1 cellular context compared by ENCODE assay signal in genomic region chr14:24146622-24146977, GRCh38.
TF ChIP-seq lines count a peak whose summit lies in the region.

No MANE protein-coding gene starts in this region.

TF ChIP-seq in HepG2, 621 proteins besides CTCF, POLR2A, EP300 and RAD21 (continued from another document and continues in another):
- TF ChIP-seq CSRNP2 (CRISPR knock-in tag; conservative IDR thresholded peaks at IDR 0.05; ENCODE audit: low read depth) (no peak), ETV6 (CRISPR knock-in tag; conservative IDR thresholded peaks at IDR 0.05) (no peak), ZNF121 (CRISPR knock-in tag; IDR thresholded peaks at IDR 0.05) (no peak), RFX1 (IDR thresholded peaks at IDR 0.05) (no peak), GTF2F1 (IDR thresholded peaks at IDR 0.05; ENCODE audit: low read length) (0 out of 2 replicates have a peak, but pooled peaks have one; percentile 42), ZBTB33 (CRISPR knock-in tag; IDR thresholded peaks at IDR 0.05) (peak; percentile 25; the same call in 1 of the 2 replicates), GPBP1L1 (CRISPR knock-in tag; IDR thresholded peaks at IDR 0.05) (no peak), ZNF354B (CRISPR knock-in tag; IDR thresholded peaks at IDR 0.05) (no peak), KLF15 (CRISPR knock-in tag; IDR thresholded peaks at IDR 0.05; ENCODE audit: borderline replicate concordance) (0 out of 2 replicates have a peak, but pooled peaks have one; percentile 93), ZNF720 (CRISPR knock-in tag; IDR thresholded peaks at IDR 0.05) (no peak), ZNF772 (CRISPR knock-in tag; IDR thresholded peaks at IDR 0.05) (0 out of 2 replicates have a peak, but pooled peaks have one; percentile 30), NR2F2 (IDR thresholded peaks at IDR 0.05; ENCODE audit: borderline replicate concordance, low read depth) (no peak), ZNF562 (CRISPR knock-in tag; IDR thresholded peaks at IDR 0.05; ENCODE audit: borderline replicate concordance) (no peak), BCL6 (CRISPR knock-in tag; IDR thresholded peaks at IDR 0.05) (peak; percentile 48; the same call in 1 of the 2 replicates), ZNF674 (CRISPR knock-in tag; IDR thresholded peaks at IDR 0.05; ENCODE audit: low read depth) (no peak), TCF7L2 (IDR thresholded peaks at IDR 0.05; ENCODE audit: low read depth, low read length) (no peak), ZNF574 (CRISPR knock-in tag; IDR thresholded peaks at IDR 0.05) (peak; percentile 63), TFAP4 (IDR thresholded peaks at IDR 0.05; ENCODE audit: borderline replicate concordance, low read depth) (peak; percentile 60; the same call in 1 of the 2 replicates), KAT8 (CRISPR knock-in tag; IDR thresholded peaks at IDR 0.05) (no peak; the same call in 1 of the 2 replicates), KLF16 (CRISPR knock-in tag; IDR thresholded peaks at IDR 0.05) (peak in 1 of 2 experiments; percentile 84; a peak in 2 of 4 replicates), ZNF253 (CRISPR knock-in tag; IDR thresholded peaks at IDR 0.05; ENCODE audit: borderline replicate concordance) (no peak), AFF4 (CRISPR knock-in tag; IDR thresholded peaks at IDR 0.05) (peak; percentile 26; the same call in 1 of the 2 replicates), SIN3B (IDR thresholded peaks at IDR 0.05; ENCODE audit: low read length) (no peak), ZFYVE20 (CRISPR knock-in tag; IDR thresholded peaks at IDR 0.05; ENCODE audit: borderline replicate concordance, low read depth) (no peak), ZNF710 (CRISPR knock-in tag; IDR thresholded peaks at IDR 0.05; ENCODE audit: borderline replicate concordance) (peak; percentile 90; the same call in 1 of the 2 replicates), ZMAT5 (CRISPR knock-in tag; IDR thresholded peaks at IDR 0.05; ENCODE audit: borderline replicate concordance, low read depth) (no peak), ZNF180 (CRISPR knock-in tag; IDR thresholded peaks at IDR 0.05; ENCODE audit: borderline replicate concordance, low read depth) (no peak), PPARG (CRISPR knock-in tag; conservative IDR thresholded peaks at IDR 0.05) (no peak; the same call in 1 of the 2 replicates), ZNF543 (CRISPR knock-in tag; IDR thresholded peaks at IDR 0.05) (no peak), ZBTB21 (CRISPR knock-in tag; IDR thresholded peaks at IDR 0.05) (no peak), MIER3 (CRISPR knock-in tag; IDR thresholded peaks at IDR 0.05; ENCODE audit: borderline replicate concordance) (peak; percentile 52; the same call in 1 of the 2 replicates), ZBTB39 (CRISPR knock-in tag; IDR thresholded peaks at IDR 0.05) (no peak), ZNF616 (CRISPR knock-in tag; IDR thresholded peaks at IDR 0.05; ENCODE audit: low read depth) (0 out of 2 replicates have a peak, but pooled peaks have one; percentile 87), ZNF367 (CRISPR knock-in tag; IDR thresholded peaks at IDR 0.05; ENCODE audit: borderline replicate concordance) (no peak), ZNF784 (CRISPR knock-in tag; IDR thresholded peaks at IDR 0.05; ENCODE audit: borderline replicate concordance) (0 out of 2 replicates have a peak, but pooled peaks have one; percentile 24), ZNF101 (CRISPR knock-in tag; IDR thresholded peaks at IDR 0.05; ENCODE audit: borderline replicate concordance, low read depth) (no peak), IRF1 (CRISPR knock-in tag; IDR thresholded peaks at IDR 0.05; ENCODE audit: low read depth) (no peak), ZNF414 (CRISPR knock-in tag; IDR thresholded peaks at IDR 0.05) (no peak)
